Comparison of ENCODE assay signal across 14 cellular contexts in the genomic region with DNA sequence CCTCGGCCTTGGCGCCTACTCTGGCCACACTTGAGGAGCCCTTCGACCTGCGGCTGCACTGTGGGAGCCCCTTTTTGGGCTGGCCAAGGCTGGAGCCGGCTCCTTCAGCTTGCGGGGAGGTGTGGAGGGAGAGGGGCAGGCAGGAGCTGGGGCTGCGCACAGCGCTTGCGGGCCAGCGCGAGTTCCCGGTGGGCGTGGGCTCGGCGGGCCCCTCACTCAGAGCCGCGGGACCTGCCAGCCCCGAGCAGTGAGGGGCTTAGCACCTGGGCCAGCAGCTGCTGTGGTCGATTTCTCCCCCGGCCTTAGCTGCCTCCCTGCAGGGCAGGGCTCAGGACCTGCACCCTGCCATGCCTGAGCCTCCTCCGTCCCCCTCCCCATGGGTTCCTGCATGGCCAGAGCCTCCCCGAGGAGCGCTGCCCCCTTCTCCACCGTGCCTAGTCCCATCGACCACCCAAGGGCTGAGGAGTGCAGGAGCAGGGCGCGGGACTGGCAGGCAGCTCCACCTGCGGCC.
A peak's percentile ranks its signal among the peaks of the same experiment; 100 is the strongest.
DNase-seq lines count a peak whose midpoint lies in the region; ATAC-seq, FAIRE-seq and TF ChIP-seq lines count a peak whose summit lies in the region.
"Had no signal": no experiment of that assay in that cellular context is flagged by ENCODE, and none has a peak within 500 bp of the region (broad histone marks: within the 10 kb centered on the region; RNA-seq: fewer than 3 reads in every experiment).

No MANE protein-coding gene starts in this region.

- DNase-seq in CD14-positive monocyte (ENCODE audit: low spot score) (peak; percentile 37), DND-41 (peak; percentile 1), kidney (peak; percentile 64), spleen (peak; percentile 71), OCI-M1 (lab: John Stamatoyannopoulos, UW) (no peak), 8988T (no peak), prostate gland (ENCODE audit: low spot score) (no peak)
- DNase-seq: MG63, NCI-H1105, NCI-H1694 treated with DMSO at 0.1 percent for 48 hours, NCI-H446 treated with DMSO at 0.1 percent for 48 hours, NCI-H748 treated with DMSO at 0.1 percent for 48 hours, SHP77 treated with DMSO at 0.1 percent for 48 hours had no signal

- no peak for TF ChIP-seq POLR2A in spleen (IDR thresholded peaks at IDR 0.05)
- TF ChIP-seq POLR2A in prostate gland (IDR thresholded peaks at IDR 0.05), result no peak

- H3K4me3 ChIP-seq in DND-41 (ENCODE audit: low read depth in 1 of 2, low read length in 2 of 2) (no peak overlapping the region), kidney (ENCODE audit: low read length in 2 of 2) (no peak overlapping the region), spleen (no peak overlapping the region), prostate gland (no peak overlapping the region)
- H3K4me3 ChIP-seq: BLaER1, MG63 had no signal

- intact Hi-C loops in CD14-positive monocyte (cut with micrococcal nuclease) (no loop called here), kidney (cut with DNase I) (no loop called here), spleen (cut with DNase I; ENCODE audit: low total_unique reads) (no loop called here), prostate gland (cut with DNase I) (no loop called here)

- H3K36me3 ChIP-seq in DND-41 (ENCODE audit: insufficient read depth, low read length), result no peaks in the 10 kb centered on the region
- no peaks in the 10 kb centered on the region for H3K36me3 ChIP-seq in kidney (ENCODE audit: control insufficient read depth in 1 of 2, insufficient read depth in 2 of 2, low read length in 2 of 2)
- H3K36me3 ChIP-seq in spleen, result no peaks in the 10 kb centered on the region
- no peaks in the 10 kb centered on the region for H3K36me3 ChIP-seq in prostate gland
- H3K36me3 ChIP-seq: BLaER1, MG63 had no signal

- H3K4me1 Mint-ChIP-seq in CD14-positive monocyte, result no peaks in the 10 kb centered on the region

- no peaks in the 10 kb centered on the region for H3K36me3 Mint-ChIP-seq in CD14-positive monocyte

- no peaks in the 10 kb centered on the region for H3K79me2 ChIP-seq in DND-41 (ENCODE audit: insufficient read depth, low read length)

- H3K27me3 ChIP-seq in DND-41 (ENCODE audit: insufficient read depth, low read length, poor library complexity) (no peaks in the 10 kb centered on the region), spleen (replicated peaks in 1 of 7) (no peaks in the 10 kb centered on the region), prostate gland (replicated peaks; ENCODE audit: insufficient read depth) (no peaks in the 10 kb centered on the region)
- H3K27me3 ChIP-seq: BLaER1, MG63 had no signal

- H3K27ac ChIP-seq in DND-41 (ENCODE audit: low read length) (no peak overlapping the region), kidney (ENCODE audit: low read depth in 2 of 2, low read length in 2 of 2) (no peak overlapping the region), spleen (no peak overlapping the region), prostate gland (no peak overlapping the region)
- H3K27ac ChIP-seq: BLaER1 had no signal

- TF ChIP-seq CTCF in CD14-positive monocyte (IDR thresholded peaks at IDR 0.05), result no peak
- no peak for TF ChIP-seq CTCF in DND-41 (IDR thresholded peaks at IDR 0.05; ENCODE audit: borderline replicate concordance, extremely low read depth, low read length, poor library complexity, severe bottlenecking)
- TF ChIP-seq CTCF in kidney (IDR thresholded peaks at IDR 0.05; ENCODE audit: borderline replicate concordance, extremely low read depth, insufficient read depth), result no peak
- no peak for TF ChIP-seq CTCF in spleen (IDR thresholded peaks at IDR 0.05 in 8 of 11, conservative IDR thresholded peaks at IDR 0.05 in 3 of 11)
- TF ChIP-seq CTCF in prostate gland (IDR thresholded peaks at IDR 0.05), result no peak

- FAIRE-seq in kidney (lab: Jason Lieb, UNC), result no peak

- peaks cover 2 to 3% (median 2%) of the 10 kb centered on the region in 7 donors for H3K9me3 Mint-ChIP-seq in CD14-positive monocyte

- H3K9me3 ChIP-seq in DND-41 (ENCODE audit: insufficient read depth, low read length, severe bottlenecking) (no peaks in the 10 kb centered on the region), kidney (ENCODE audit: control insufficient read depth in 1 of 2, low read length in 2 of 2) (no peaks in the 10 kb centered on the region), spleen (peaks cover 0 to 19% (median 3%) of the 10 kb centered on the region in 8 donors), prostate gland (no peaks in the 10 kb centered on the region)
- H3K9me3 ChIP-seq: MG63 had no signal

- ATAC-seq in DND-41 (ENCODE audit: insufficient read depth, low read depth), result no peak

- H3K4me2 ChIP-seq in DND-41 (ENCODE audit: insufficient read depth, low read length), result no peak overlapping the region
- H3K4me2 ChIP-seq: BLaER1 had no signal

- no peak overlapping the region for H2AFZ ChIP-seq in DND-41 (ENCODE audit: low read depth, low read length)

- H4K20me1 ChIP-seq in DND-41 (ENCODE audit: insufficient read depth, low read length), result no peaks in the 10 kb centered on the region
- H4K20me1 ChIP-seq: BLaER1 had no signal

- no peak overlapping the region for H3K27ac Mint-ChIP-seq in CD14-positive monocyte

- H3K4me3 Mint-ChIP-seq in CD14-positive monocyte, result no peak overlapping the region

- 90 to 98% (median 95%) methylated on average over 18 to 28 of the region's 28 CpGs for WGBS in spleen, 5 donors
- WGBS in prostate gland, result 97% methylated on average over 27 of the region's 28 CpGs

- H3K27me3 Mint-ChIP-seq in CD14-positive monocyte (ENCODE audit: low read depth in 3 of 3), result no peaks in the 10 kb centered on the region

- no peak overlapping the region for H3K9ac ChIP-seq in DND-41 (ENCODE audit: low read depth, low read length)
- no peak overlapping the region for H3K9ac ChIP-seq in kidney (ENCODE audit: low read length in 2 of 2)
- H3K9ac ChIP-seq: BLaER1 had no signal

- H3K4me1 ChIP-seq in DND-41 (ENCODE audit: insufficient read depth, low read length) (no peaks in the 10 kb centered on the region), kidney (ENCODE audit: control insufficient read depth in 1 of 2, insufficient read depth in 1 of 2, low read depth in 1 of 2, low read length in 2 of 2) (no peaks in the 10 kb centered on the region), spleen (no peaks in the 10 kb centered on the region), prostate gland (replicated peaks) (no peaks in the 10 kb centered on the region)
- H3K4me1 ChIP-seq: BLaER1 had no signal

Comparison
In these comparisons a context has a peak if more than half of its experiments do, and no peak if none do; other contexts are left out.
1. DNase-seq: peak in CD14-positive monocyte (single experiment), DND-41 (single experiment), kidney (single experiment) and spleen (single experiment); none in OCI-M1 (single experiment), 8988T (single experiment) and prostate gland (single experiment).